Comparison of ENCODE assay signal across 17 cellular contexts in the genomic region with DNA sequence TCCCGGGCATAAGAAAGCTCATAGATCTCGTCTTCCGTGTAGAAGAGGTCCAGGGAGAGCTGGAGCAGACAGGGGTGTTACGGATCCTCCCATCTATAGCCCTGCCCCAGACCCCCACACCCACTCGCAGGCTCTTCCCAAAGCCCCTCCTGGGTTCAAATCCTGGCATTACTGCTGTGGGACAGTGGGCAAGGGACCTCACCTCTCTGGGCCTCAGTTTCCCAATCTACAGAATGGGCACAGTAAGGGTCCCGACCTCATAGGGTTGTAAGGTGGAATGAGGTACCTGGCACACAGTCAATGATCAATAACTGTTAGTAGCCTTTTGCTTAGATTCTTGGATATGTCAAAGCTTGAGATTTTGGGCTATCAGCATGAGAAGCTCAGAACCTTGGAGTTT. TPM values are rescaled to one million over a fixed set of nuclear protein-coding genes. Genes with fewer than 3 reads are reported as not detected.
DNase-seq lines count a peak whose midpoint lies in the region; ATAC-seq, FAIRE-seq and TF ChIP-seq lines count a peak whose summit lies in the region.
"Had no signal": no experiment of that assay in that cellular context is flagged by ENCODE, and none has a peak within 500 bp of the region (broad histone marks: within the 10 kb centered on the region; RNA-seq: fewer than 3 reads in every experiment).

No MANE protein-coding gene starts in this region.

- H3K9ac ChIP-seq in HepG2 (ENCODE audit: insufficient read depth, low read depth, low read length) = no peak overlapping the region

- no peak for ATAC-seq in HepG2
- ATAC-seq in right lobe of liver = no peak
- ATAC-seq: CD8-positive, alpha-beta T cell had no signal

- intact Hi-C loops in HepG2 (cut with micrococcal nuclease; ENCODE audit: unreplicated experiment) (no loop called here), right lobe of liver (cut with DNase I) (no loop called here), ovary (cut with DNase I) (no loop called here)

- no peak overlapping the region for H3K4me2 ChIP-seq in HepG2 (ENCODE audit: low read depth, low read length)

- 57% methylated on average over 6 of the region's 6 CpGs for WGBS in HepG2 (ENCODE audit: low lambda C conversion rate)
- no CpG with 5 or more reads among the region's 6 CpGs for WGBS in right lobe of liver (ENCODE audit: insufficient coverage, low coverage, low lambda C conversion rate, missing lambda C conversion rate)
- 70 to 77% (median 73%) methylated on average over 5 to 6 of the region's 6 CpGs for WGBS in ovary, 3 donors

- H3K36me3 ChIP-seq in HepG2 (replicated peaks in 1 of 2; ENCODE audit: control insufficient read depth in 1 of 2, insufficient read depth in 2 of 2, low read length in 2 of 2) (no peaks in the 10 kb centered on the region), right lobe of liver (no peaks in the 10 kb centered on the region), neutrophil (peaks cover 95% of the 10 kb centered on the region), ovary (no peaks in the 10 kb centered on the region)
- H3K36me3 ChIP-seq: HAP-1 had no signal

- TF ChIP-seq CTCF in HepG2 (CRISPR knock-in tag; IDR thresholded peaks at IDR 0.05) (no peak), right lobe of liver (IDR thresholded peaks at IDR 0.05) (no peak), neutrophil (IDR thresholded peaks at IDR 0.05) (no peak), ovary (IDR thresholded peaks at IDR 0.05) (no peak)

- BruUV-seq in HepG2 (replicated peaks; lab: Mats Ljungman, UMichigan) = no TSS peak

- DNase-seq in HepG2 (ENCODE audit: low spot score) = no peak
- DNase-seq in right lobe of liver = no peak
- no peak for DNase-seq in ovary
- DNase-seq: Caco-2; CD8-positive, alpha-beta T cell; DND-41; GDM1; GOT3 had no signal

- CTCF ChIA-PET in HepG2 (lab: Yijun Ruan, JAX; ENCODE audit: low intra/inter-chr PET ratio, low total read pairs) = no interaction called here

- H2AFZ ChIP-seq in HepG2 (ENCODE audit: low read length) = no peak overlapping the region

- no peak for TF ChIP-seq EP300 in HepG2 (IDR thresholded peaks at IDR 0.05; ENCODE audit: low read depth in 2 of 2, low read length in 2 of 2)
- TF ChIP-seq EP300 in HepG2 (CRISPR knock-in tag; IDR thresholded peaks at IDR 0.05; ENCODE audit: borderline replicate concordance) = no peak
- TF ChIP-seq EP300 in ovary (IDR thresholded peaks at IDR 0.05) = no peak

- H3K27me3 ChIP-seq in HepG2 (ENCODE audit: control insufficient read depth in 1 of 2, insufficient read depth in 2 of 2, low read length in 2 of 2) (peaks cover 0 to 23% of the 10 kb centered on the region in 2 experiments; a peak in 2 of 5 replicates), right lobe of liver (no peaks in the 10 kb centered on the region), neutrophil (no peaks in the 10 kb centered on the region), ovary (no peaks in the 10 kb centered on the region)

- H3K27ac ChIP-seq in HepG2 (ENCODE audit: extremely low read length, insufficient read depth, low read length) (no peak overlapping the region), right lobe of liver (no peak overlapping the region), neutrophil (peak overlapping the region; percentile 27), ovary (no peak overlapping the region)
- H3K27ac ChIP-seq: 22Rv1 had no signal

- POLR2A ChIA-PET in HepG2 (lab: Yijun Ruan, JAX) = interaction anchor here (1.3 kb wide), 1 partner anchor 11 kb away, joined by 3 read pairs; the partner anchor contains the start of gene FAM98C

- H3K4me3 ChIP-seq in HepG2 (replicated peaks in 1 of 3; ENCODE audit: insufficient read depth in 1 of 3, low read depth in 2 of 3, low read length in 3 of 3) = no peak overlapping the region
- H3K4me3 ChIP-seq in right lobe of liver = no peak overlapping the region
- H3K4me3 ChIP-seq in neutrophil (ENCODE audit: low read depth in 1 of 2, low read length in 1 of 2) = no peak overlapping the region
- no peak overlapping the region for H3K4me3 ChIP-seq in ovary
- H3K4me3 ChIP-seq: HAP-1 had no signal

- in situ Hi-C loops in HepG2 (cut with HindIII; ENCODE audit: extremely low pct_ligation_motif_present, low pct_unique_long_range_greater_than_20kb) = no loop called here

- no peaks in the 10 kb centered on the region for H3K4me1 ChIP-seq in HepG2 (ENCODE audit: insufficient read depth, low read length)
- no peaks in the 10 kb centered on the region for H3K4me1 ChIP-seq in right lobe of liver
- peaks cover 26 to 30% of the 10 kb centered on the region in 2 experiments for H3K4me1 ChIP-seq in neutrophil (ENCODE audit: control insufficient read depth in 1 of 2, insufficient read depth in 1 of 2, low read depth in 1 of 2, low read length in 1 of 2)
- peaks cover 3% of the 10 kb centered on the region for H3K4me1 ChIP-seq in ovary (ENCODE audit: insufficient read depth)

- FAIRE-seq in HepG2 (lab: Jason Lieb, UNC) = no peak
- FAIRE-seq: GM12892, GM19239, HTR-8/SVneo had no signal

- TF ChIP-seq RAD21 in HepG2 (CRISPR knock-in tag; IDR thresholded peaks at IDR 0.05) = no peak

- H3K9me3 ChIP-seq in HepG2 (ENCODE audit: low read length) = no peaks in the 10 kb centered on the region
- no peaks in the 10 kb centered on the region for H3K9me3 ChIP-seq in right lobe of liver
- H3K9me3 ChIP-seq in neutrophil = no peaks in the 10 kb centered on the region
- no peaks in the 10 kb centered on the region for H3K9me3 ChIP-seq in ovary
- H3K9me3 ChIP-seq: Caco-2, HAP-1 had no signal

- no peaks in the 10 kb centered on the region for H3K79me2 ChIP-seq in HepG2 (ENCODE audit: insufficient read depth, low read length)

- H4K20me1 ChIP-seq in HepG2 (ENCODE audit: insufficient read depth, low read length) = no peaks in the 10 kb centered on the region

- TF ChIP-seq POLR2A in HepG2 (IDR thresholded peaks at IDR 0.05; ENCODE audit: insufficient read depth in 1 of 2, low read depth in 2 of 2, low read length in 2 of 2) = no peak
- no peak for TF ChIP-seq POLR2A in right lobe of liver (IDR thresholded peaks at IDR 0.05)
- no peak for TF ChIP-seq POLR2A in ovary (IDR thresholded peaks at IDR 0.05)

RNA-seq across cellular contexts. Expression of gene FAM98C, which starts 10.5 kb away (rescaled TPM):
- 7.4 and 10.0 TPM in 2 replicates for total RNA-seq in HepG2 (2016; rRNA removed; fragmentation: Illumina TruSeq; extraction: Trizol)
- 6.0 TPM in 2 replicates for total RNA-seq in HepG2 (2016; cell fraction: cytosol; rRNA removed; fragmentation: Illumina TruSeq; extraction: Trizol; ENCODE audit: low read depth)
- total RNA-seq in HepG2 (2016; cell fraction: insoluble cytoplasmic fraction; rRNA removed; fragmentation: Illumina TruSeq; extraction: Trizol) = 6.7 and 10.1 TPM in 2 replicates
- total RNA-seq in HepG2 (2016; cell fraction: membrane; rRNA removed; fragmentation: Illumina TruSeq; extraction: Trizol) = 6.6 and 6.9 TPM in 2 replicates
- total RNA-seq in HepG2 (2016; cell fraction: nucleus; rRNA removed; fragmentation: Illumina TruSeq; extraction: Trizol) = 7.8 and 8.6 TPM in 2 replicates
- 11.0 and 11.5 TPM in 2 replicates for polyA plus RNA-seq in HepG2 (2011; rRNA removed)
- polyA plus RNA-seq in HepG2 (2011; cell fraction: cytosol; rRNA removed) = 5.8 and 10.9 TPM in 2 replicates
- 28.8 and 32.0 TPM in 2 replicates for polyA plus RNA-seq in HepG2 (2011; cell fraction: nucleus; rRNA removed)
- 5.4 and 7.0 TPM in 2 replicates for polyA plus RNA-seq in HepG2 (2012)
- 5.1 and 5.9 TPM in 2 replicates for polyA plus RNA-seq in HepG2 (2016; cell fraction: cytosol; fragmentation: Illumina TruSeq; extraction: Trizol; ENCODE audit: low read depth)
- 7.4 and 8.0 TPM in 2 replicates for polyA plus RNA-seq in HepG2 (2016; cell fraction: insoluble cytoplasmic fraction; fragmentation: Illumina TruSeq; extraction: Trizol; ENCODE audit: low read depth)
- 5.4 and 6.1 TPM in 2 replicates for polyA plus RNA-seq in HepG2 (2016; cell fraction: membrane; fragmentation: Illumina TruSeq; extraction: Trizol; ENCODE audit: low read depth)
- polyA plus RNA-seq in HepG2 (2016; cell fraction: nucleus; fragmentation: Illumina TruSeq; extraction: Trizol; ENCODE audit: insufficient read depth, low read depth) = 18.2 and 20.4 TPM in 2 replicates
- 5.8 and 6.2 TPM in 2 replicates for polyA minus RNA-seq in HepG2 (2011; rRNA and poly(A)+ RNA removed; ENCODE audit: low replicate concordance)
- 4.2 and 5.5 TPM in 2 replicates for polyA minus RNA-seq in HepG2 (2011; cell fraction: cytosol; rRNA and poly(A)+ RNA removed)
- 3.7 and 4.5 TPM in 2 replicates for polyA minus RNA-seq in HepG2 (2011; cell fraction: nucleus; rRNA and poly(A)+ RNA removed)
- total RNA-seq in right lobe of liver = 10 to 100 TPM in 3 of 6 experiments, 1 to 10 TPM in 3; 7.6 to 19.8 (median 9.8) TPM
- 10 to 100 TPM; 16.5 to 23.7 (median 20.9) TPM for total RNA-seq in ovary
- 10 to 100 TPM in 1 of 2 donors, 1 to 10 TPM in 1; 7.8 to 18.8 TPM for polyA plus RNA-seq in ovary

RNA-seq across cellular contexts. Expression of gene RASGRP4, which starts 12.6 kb away (rescaled TPM):
- total RNA-seq in HepG2 (2016; rRNA removed; fragmentation: Illumina TruSeq; extraction: Trizol) (not detected in 2 replicates), right lobe of liver (1 to 10 TPM in 2 of 6 experiments, under 1 TPM in 4; 0.77 to 1.5 (median 0.93) TPM), ovary (1 to 10 TPM in 3 of 7 donors, under 1 TPM in 4; 0.45 to 1.8 (median 0.84) TPM)
- not detected in 2 replicates for total RNA-seq in HepG2 (2016; cell fraction: cytosol; rRNA removed; fragmentation: Illumina TruSeq; extraction: Trizol; ENCODE audit: low read depth)
- not detected in 2 replicates for total RNA-seq in HepG2 (2016; cell fraction: insoluble cytoplasmic fraction; rRNA removed; fragmentation: Illumina TruSeq; extraction: Trizol)
- total RNA-seq in HepG2 (2016; cell fraction: membrane; rRNA removed; fragmentation: Illumina TruSeq; extraction: Trizol) = not detected in 2 replicates
- not detected in 2 replicates for total RNA-seq in HepG2 (2016; cell fraction: nucleus; rRNA removed; fragmentation: Illumina TruSeq; extraction: Trizol)
- polyA plus RNA-seq in HepG2 (2011; rRNA removed) (not detected in 2 replicates), ovary (1 to 10 TPM in 1 of 2 donors, under 1 TPM in 1; 0.58 to 2.5 TPM)
- not detected in 2 replicates for polyA plus RNA-seq in HepG2 (2011; cell fraction: cytosol; rRNA removed)
- not detected in 2 replicates for polyA plus RNA-seq in HepG2 (2011; cell fraction: nucleus; rRNA removed)
- 0.08 and 0.17 TPM in 2 replicates for polyA plus RNA-seq in HepG2 (2012)
- polyA plus RNA-seq in HepG2 (2016; cell fraction: cytosol; fragmentation: Illumina TruSeq; extraction: Trizol; ENCODE audit: low read depth) = not detected in 2 replicates
- not detected in 2 replicates for polyA plus RNA-seq in HepG2 (2016; cell fraction: insoluble cytoplasmic fraction; fragmentation: Illumina TruSeq; extraction: Trizol; ENCODE audit: low read depth)
- polyA plus RNA-seq in HepG2 (2016; cell fraction: membrane; fragmentation: Illumina TruSeq; extraction: Trizol; ENCODE audit: low read depth) = not detected in 2 replicates
- polyA plus RNA-seq in HepG2 (2016; cell fraction: nucleus; fragmentation: Illumina TruSeq; extraction: Trizol; ENCODE audit: insufficient read depth, low read depth) = not detected in 2 replicates
- polyA minus RNA-seq in HepG2 (2011; rRNA and poly(A)+ RNA removed; ENCODE audit: low replicate concordance) = not detected in 2 replicates
- not detected in 2 replicates for polyA minus RNA-seq in HepG2 (2011; cell fraction: cytosol; rRNA and poly(A)+ RNA removed)
- polyA minus RNA-seq in HepG2 (2011; cell fraction: nucleus; rRNA and poly(A)+ RNA removed) = not detected in 2 replicates
- total RNA-seq: A673; Caco-2; CD8-positive, alpha-beta T cell had no signal
- polyA plus RNA-seq: BJ had no signal

RNA-seq across cellular contexts. Expression of gene RYR1, which starts 20.1 kb away (rescaled TPM):
- total RNA-seq in HepG2 (2016; rRNA removed; fragmentation: Illumina TruSeq; extraction: Trizol) = not detected in 2 replicates
- not detected in 2 replicates for total RNA-seq in HepG2 (2016; cell fraction: cytosol; rRNA removed; fragmentation: Illumina TruSeq; extraction: Trizol; ENCODE audit: low read depth)
- not detected in 2 replicates for total RNA-seq in HepG2 (2016; cell fraction: insoluble cytoplasmic fraction; rRNA removed; fragmentation: Illumina TruSeq; extraction: Trizol)
- not detected in 2 replicates for total RNA-seq in HepG2 (2016; cell fraction: membrane; rRNA removed; fragmentation: Illumina TruSeq; extraction: Trizol)
- total RNA-seq in HepG2 (2016; cell fraction: nucleus; rRNA removed; fragmentation: Illumina TruSeq; extraction: Trizol) = not detected in 2 replicates
- polyA plus RNA-seq in HepG2 (2011; rRNA removed) = 0.03 and 0.14 TPM in 2 replicates
- polyA plus RNA-seq in HepG2 (2011; cell fraction: cytosol; rRNA removed) = 0.03 TPM in 1 of 2 replicates, not detected in the other
- polyA plus RNA-seq in HepG2 (2011; cell fraction: nucleus; rRNA removed) = 0.69 and 0.71 TPM in 2 replicates
- 0.05 and 0.35 TPM in 2 replicates for polyA plus RNA-seq in HepG2 (2012)
- polyA plus RNA-seq in HepG2 (2016; cell fraction: cytosol; fragmentation: Illumina TruSeq; extraction: Trizol; ENCODE audit: low read depth) = not detected in 2 replicates
- not detected in 2 replicates for polyA plus RNA-seq in HepG2 (2016; cell fraction: insoluble cytoplasmic fraction; fragmentation: Illumina TruSeq; extraction: Trizol; ENCODE audit: low read depth)
- polyA plus RNA-seq in HepG2 (2016; cell fraction: membrane; fragmentation: Illumina TruSeq; extraction: Trizol; ENCODE audit: low read depth) = not detected in 2 replicates
- polyA plus RNA-seq in HepG2 (2016; cell fraction: nucleus; fragmentation: Illumina TruSeq; extraction: Trizol; ENCODE audit: insufficient read depth, low read depth) = 0.05 TPM in 1 of 2 replicates, not detected in the other
- 0.05 and 0.40 TPM in 2 replicates for polyA minus RNA-seq in HepG2 (2011; rRNA and poly(A)+ RNA removed; ENCODE audit: low replicate concordance)
- polyA minus RNA-seq in HepG2 (2011; cell fraction: cytosol; rRNA and poly(A)+ RNA removed) = not detected in 2 replicates
- 0.13 TPM in 1 of 2 replicates, not detected in the other for polyA minus RNA-seq in HepG2 (2011; cell fraction: nucleus; rRNA and poly(A)+ RNA removed)
- 1 to 10 TPM in 1 of 6 experiments, under 1 TPM in 5; 0.12 to 1.1 (median 0.49) TPM for total RNA-seq in right lobe of liver
- 1 to 10 TPM in 3 of 7 donors, under 1 TPM in 4; 0.57 to 2.6 (median 0.88) TPM for total RNA-seq in ovary
- 1 to 10 TPM; 1.5 to 1.6 TPM for polyA plus RNA-seq in ovary

RNA-seq across cellular contexts. Expression of gene SPRED3, which starts 24.9 kb away (rescaled TPM):
- total RNA-seq in HepG2 (2016; rRNA removed; fragmentation: Illumina TruSeq; extraction: Trizol) (0.06 and 0.15 TPM in 2 replicates), right lobe of liver (under 1 TPM in 4 of 6 experiments, not detected in 2; 0.12 to 0.37 (median 0.22) TPM), ovary (1 to 10 TPM in 4 of 7 donors, under 1 TPM in 3; 0.24 to 2.1 (median 1.0) TPM)
- 0.09 TPM in 1 of 2 replicates, not detected in the other for total RNA-seq in HepG2 (2016; cell fraction: cytosol; rRNA removed; fragmentation: Illumina TruSeq; extraction: Trizol; ENCODE audit: low read depth)
- 0.19 TPM in 1 of 2 replicates, not detected in the other for total RNA-seq in HepG2 (2016; cell fraction: insoluble cytoplasmic fraction; rRNA removed; fragmentation: Illumina TruSeq; extraction: Trizol)
- total RNA-seq in HepG2 (2016; cell fraction: membrane; rRNA removed; fragmentation: Illumina TruSeq; extraction: Trizol) = 0.15 and 0.28 TPM in 2 replicates
- not detected in 2 replicates for total RNA-seq in HepG2 (2016; cell fraction: nucleus; rRNA removed; fragmentation: Illumina TruSeq; extraction: Trizol)
- polyA plus RNA-seq in HepG2 (2011; rRNA removed) (0.17 and 0.54 TPM in 2 replicates), ovary (under 1 TPM; 0.29 to 0.60 TPM)
- polyA plus RNA-seq in HepG2 (2011; cell fraction: cytosol; rRNA removed) = 0.04 and 0.08 TPM in 2 replicates
- 2.7 TPM in 2 replicates for polyA plus RNA-seq in HepG2 (2011; cell fraction: nucleus; rRNA removed)
- polyA plus RNA-seq in HepG2 (2012) = 0.03 and 0.43 TPM in 2 replicates
- polyA plus RNA-seq in HepG2 (2016; cell fraction: cytosol; fragmentation: Illumina TruSeq; extraction: Trizol; ENCODE audit: low read depth) = 0.02 TPM in 2 replicates
- polyA plus RNA-seq in HepG2 (2016; cell fraction: insoluble cytoplasmic fraction; fragmentation: Illumina TruSeq; extraction: Trizol; ENCODE audit: low read depth) = 0.10 and 0.17 TPM in 2 replicates
- 0.13 TPM in 2 replicates for polyA plus RNA-seq in HepG2 (2016; cell fraction: membrane; fragmentation: Illumina TruSeq; extraction: Trizol; ENCODE audit: low read depth)
- polyA plus RNA-seq in HepG2 (2016; cell fraction: nucleus; fragmentation: Illumina TruSeq; extraction: Trizol; ENCODE audit: insufficient read depth, low read depth) = 0.59 and 2.3 TPM in 2 replicates
- 0.44 and 2.6 TPM in 2 replicates for polyA minus RNA-seq in HepG2 (2011; rRNA and poly(A)+ RNA removed; ENCODE audit: low replicate concordance)
- polyA minus RNA-seq in HepG2 (2011; cell fraction: cytosol; rRNA and poly(A)+ RNA removed) = not detected in 2 replicates
- polyA minus RNA-seq in HepG2 (2011; cell fraction: nucleus; rRNA and poly(A)+ RNA removed) = 1.5 and 1.7 TPM in 2 replicates
- polyA plus RNA-seq: CD14-positive monocyte had no signal

RNA-seq across cellular contexts. Expression of gene GGN, which starts 25.6 kb away (rescaled TPM):
- total RNA-seq in HepG2 (2016; rRNA removed; fragmentation: Illumina TruSeq; extraction: Trizol) = not detected in 2 replicates
- not detected in 2 replicates for total RNA-seq in HepG2 (2016; cell fraction: cytosol; rRNA removed; fragmentation: Illumina TruSeq; extraction: Trizol; ENCODE audit: low read depth)
- total RNA-seq in HepG2 (2016; cell fraction: insoluble cytoplasmic fraction; rRNA removed; fragmentation: Illumina TruSeq; extraction: Trizol) = not detected in 2 replicates
- not detected in 2 replicates for total RNA-seq in HepG2 (2016; cell fraction: membrane; rRNA removed; fragmentation: Illumina TruSeq; extraction: Trizol)
- total RNA-seq in HepG2 (2016; cell fraction: nucleus; rRNA removed; fragmentation: Illumina TruSeq; extraction: Trizol) = not detected in 2 replicates
- polyA plus RNA-seq in HepG2 (2011; rRNA removed) = 0.07 TPM in 1 of 2 replicates, not detected in the other
- polyA plus RNA-seq in HepG2 (2011; cell fraction: cytosol; rRNA removed) = not detected in 2 replicates
- 0.06 and 0.14 TPM in 2 replicates for polyA plus RNA-seq in HepG2 (2011; cell fraction: nucleus; rRNA removed)
- polyA plus RNA-seq in HepG2 (2012) = 0.08 and 0.28 TPM in 2 replicates
- not detected in 2 replicates for polyA plus RNA-seq in HepG2 (2016; cell fraction: cytosol; fragmentation: Illumina TruSeq; extraction: Trizol; ENCODE audit: low read depth)
- polyA plus RNA-seq in HepG2 (2016; cell fraction: insoluble cytoplasmic fraction; fragmentation: Illumina TruSeq; extraction: Trizol; ENCODE audit: low read depth) = not detected in 2 replicates
- not detected in 2 replicates for polyA plus RNA-seq in HepG2 (2016; cell fraction: membrane; fragmentation: Illumina TruSeq; extraction: Trizol; ENCODE audit: low read depth)
- polyA plus RNA-seq in HepG2 (2016; cell fraction: nucleus; fragmentation: Illumina TruSeq; extraction: Trizol; ENCODE audit: insufficient read depth, low read depth) = not detected in 2 replicates
- polyA minus RNA-seq in HepG2 (2011; rRNA and poly(A)+ RNA removed; ENCODE audit: low replicate concordance) = not detected in 2 replicates
- not detected in 2 replicates for polyA minus RNA-seq in HepG2 (2011; cell fraction: cytosol; rRNA and poly(A)+ RNA removed)
- not detected in 2 replicates for polyA minus RNA-seq in HepG2 (2011; cell fraction: nucleus; rRNA and poly(A)+ RNA removed)
- total RNA-seq in right lobe of liver = not detected
- under 1 TPM in 5 of 7 donors, not detected in 2; 0.24 to 0.75 (median 0.69) TPM for total RNA-seq in ovary
- polyA plus RNA-seq in ovary = under 1 TPM in 1 of 2 donors, not detected in 1; 0.28 TPM
